Comparison of ENCODE assay signal across 34 cellular contexts in genomic region chr2:41772697-41773096, GRCh38.
"Had no signal": no experiment of that assay in that cellular context is flagged by ENCODE, and none has a peak within 500 bp of the region (broad histone marks: within the 10 kb centered on the region; RNA-seq: fewer than 3 reads in every experiment).

No MANE protein-coding gene starts in this region.

- H3K27ac ChIP-seq: adrenal gland, ascending aorta, body of pancreas, brain microvascular endothelial cell, breast epithelium, cardiac muscle cell had no signal

- H3K9me3 ChIP-seq: adrenal gland, ascending aorta, body of pancreas, breast epithelium had no signal

- FAIRE-seq: astrocyte, bronchial epithelial cell had no signal

- ATAC-seq: activated naive CD4-positive, alpha-beta T cell treated with anti-CD3 and anti-CD28 coated beads, Interleukin-2, amount 50 U/mL, for 72 hours; activated naive CD8-positive, alpha-beta T cell treated with anti-CD3 and anti-CD28 coated beads, Interleukin-2, amount 50 U/mL, for 24 hours; activated T-cell treated with anti-CD3 and anti-CD28 coated beads, Interleukin-2, amount 50 U/mL, for 4 hours; activated T-cell treated with anti-CD3 and anti-CD28 coated beads, Interleukin-2, amount 50 U/mL, for 72 hours; activated T-helper 17 cell treated with anti-CD3 and anti-CD28 coated beads, Interleukin-2, amount 50 U/mL, for 72 hours; body of pancreas had no signal

- H3K27me3 ChIP-seq: adrenal gland, ascending aorta, body of pancreas, brain microvascular endothelial cell, breast epithelium had no signal

- H3K4me3 ChIP-seq: adrenal gland, ascending aorta, body of pancreas, breast epithelium, cardiac muscle cell had no signal

- DNase-seq: activated effector memory CD4-positive, alpha-beta T cell treated with anti-CD3 and anti-CD28 coated beads, Interleukin-2, amount 50 U/mL, for 16 hours; activated effector memory CD4-positive, alpha-beta T cell treated with Interleukin-2 at 50 U/mL for 16 hours; activated gamma-delta T cell; activated gamma-delta T cell treated with Interleukin-2 at 50 U/mL for 16 hours; activated naive CD4-positive, alpha-beta T cell; activated naive CD4-positive, alpha-beta T cell treated with anti-CD3 and anti-CD28 coated beads for 36 hours; activated naive CD4-positive, alpha-beta T cell treated with anti-CD3 and anti-CD28 coated beads, Interleukin-2, amount 10 ng/mL, durations not matched to agents 7 days and 5 days; activated naive CD4-positive, alpha-beta T cell treated with anti-CD3 and anti-CD28 coated beads, Interleukin-2, amount 50 U/mL, for 16 hours; activated naive CD4-positive, alpha-beta T cell treated with Interleukin-2 at 50 U/mL for 16 hours; activated naive CD8-positive, alpha-beta T cell treated with anti-CD3 and anti-CD28 coated beads for 36 hours; activated naive CD8-positive, alpha-beta T cell treated with anti-CD3 and anti-CD28 coated beads, Interleukin-2, amount 10 ng/mL, durations not matched to agents 7 days and 5 days; activated naive CD8-positive, alpha-beta T cell treated with anti-CD3 and anti-CD28 coated beads, Interleukin-2, amount 50 U/mL, for 24 hours; activated T-cell treated with anti-CD3 and anti-CD28 coated beads, Interleukin-2, amount 50 U/mL, for 1 hour; activated T-cell treated with anti-CD3 and anti-CD28 coated beads, Interleukin-2, amount 50 U/mL, for 24 hours; activated T-cell treated with anti-CD3 and anti-CD28 coated beads, Interleukin-2, amount 50 U/mL, for 4 hours; activated T-cell treated with anti-CD3 and anti-CD28 coated beads, Interleukin-2, amount 50 U/mL, for 48 hours; activated T-cell treated with anti-CD3 and anti-CD28 coated beads, Interleukin-2, amount 50 U/mL, for 72 hours; adrenal gland; amniotic stem cell; amygdala; anterior cingulate cortex; aorta; body of pancreas; brain microvascular endothelial cell; caudate nucleus; central memory CD4-positive, alpha-beta T cell; cerebellar nuclear complex had no signal

- H3K36me3 ChIP-seq: adrenal gland, ascending aorta, brain microvascular endothelial cell, breast epithelium, cardiac muscle cell had no signal

- H3K4me1 ChIP-seq: adrenal gland, ascending aorta, body of pancreas, breast epithelium had no signal
